In the genomic region with DNA sequence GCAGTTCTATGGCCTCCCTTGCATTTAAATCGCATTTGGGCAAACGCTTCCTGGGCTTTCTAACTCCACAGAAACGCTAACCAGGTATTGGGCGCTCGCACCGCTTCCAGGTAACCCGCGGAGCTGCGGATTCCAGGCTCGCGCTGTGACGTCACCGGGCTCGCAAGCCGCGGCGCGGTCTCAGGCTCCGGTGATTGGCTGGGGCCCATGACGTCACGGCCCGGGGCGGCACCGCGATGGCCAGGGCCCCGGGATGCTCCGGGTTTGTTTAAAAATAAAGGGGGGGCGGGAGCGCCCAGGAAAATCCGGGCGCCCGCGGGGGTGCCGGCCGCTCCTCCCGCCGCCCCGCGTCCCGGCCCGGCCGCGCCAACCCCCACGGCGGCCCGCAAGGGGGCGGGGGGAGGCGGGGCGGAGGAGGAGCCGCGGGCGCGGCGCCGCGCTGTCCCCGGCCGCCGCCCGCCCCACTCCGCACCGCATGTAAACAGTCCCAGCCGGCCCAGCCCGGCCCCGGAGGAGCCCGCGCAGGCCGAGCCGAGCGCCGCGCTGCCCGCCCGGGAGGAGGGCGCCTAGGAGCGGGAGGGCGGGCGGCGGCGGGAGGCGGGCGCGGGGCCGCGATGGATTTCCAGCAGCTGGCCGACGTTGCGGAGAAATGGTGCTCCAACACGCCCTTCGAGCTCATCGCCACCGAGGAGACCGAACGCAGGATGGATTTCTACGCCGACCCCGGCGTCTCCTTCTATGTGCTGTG, we compare ENCODE assay signal across 8 cellular contexts. TPM values are rescaled to one million over a fixed set of nuclear protein-coding genes. Genes with fewer than 3 reads are reported as not detected.
DNase-seq lines count a peak whose midpoint lies in the region; ATAC-seq and TF ChIP-seq lines count a peak whose summit lies in the region.

A gene (plus strand): TSS at position 464 of the 748 bp plus-strand sequence. CDS start 151 bp downstream, at position 615.

- ATAC-seq in HG02763 (IDR thresholded peaks at IDR 0.05; ENCODE audit: unreplicated experiment) = peak; percentile 84

- peak in 1 of 2 donors; percentile 30 for TF ChIP-seq EP300 in tibial nerve (IDR thresholded peaks at IDR 0.05)

- no peaks in the 10 kb centered on the region for H3K9me3 Mint-ChIP-seq in T-helper 1 cell treated with Interleukin-12 subunit alpha and Interleukin-12 subunit beta and Interleukin-4 antibody, amounts not matched to agents 30 μg/mL and 1 μg/mL, for 36 hours

- peak; percentile 71 to 76 for TF ChIP-seq POLR2A in tibial nerve (IDR thresholded peaks at IDR 0.05)

- H3K4me1 Mint-ChIP-seq in T-helper 1 cell treated with Interleukin-12 subunit alpha and Interleukin-12 subunit beta and Interleukin-4 antibody, amounts not matched to agents 30 μg/mL and 1 μg/mL, for 36 hours (ENCODE audit: low read depth) = peaks cover 6% of the 10 kb centered on the region

- TF ChIP-seq CTCF in GM12865 (IDR thresholded peaks at IDR 0.05; ENCODE audit: insufficient read depth, low read depth, low read length, missing control alignments) (no peak), left ventricle myocardium inferior (IDR thresholded peaks at IDR 0.05; ENCODE audit: borderline replicate concordance) (no peak), tibial nerve (IDR thresholded peaks at IDR 0.05) (peak in 2 of 5 experiments; percentile 19 to 53)

- H3K9me3 ChIP-seq in left ventricle myocardium inferior (replicated peaks) = no peaks in the 10 kb centered on the region
- no peaks in the 10 kb centered on the region for H3K9me3 ChIP-seq in tibial nerve

- no peaks in the 10 kb centered on the region for H3K36me3 ChIP-seq in left ventricle myocardium inferior
- no peaks in the 10 kb centered on the region for H3K36me3 ChIP-seq in tibial nerve

- intact Hi-C loops in left ventricle myocardium inferior (cut with micrococcal nuclease) = no loop called here
- intact Hi-C loops in posterior cingulate gyrus (cut with DNase I) = loop anchor here (5.0 kb wide), 1 partner anchor 107 kb away; a partner anchor contains a TSS

- H3K4me1 ChIP-seq in left ventricle myocardium inferior (peaks cover 41% of the 10 kb centered on the region), tibial nerve (peaks cover 0 to 42% (median 8%) of the 10 kb centered on the region in 4 donors)

- H3K36me3 Mint-ChIP-seq in T-helper 1 cell treated with Interleukin-12 subunit alpha and Interleukin-12 subunit beta and Interleukin-4 antibody, amounts not matched to agents 30 μg/mL and 1 μg/mL, for 36 hours (ENCODE audit: low read depth) = no peaks in the 10 kb centered on the region

- H3K27ac Mint-ChIP-seq in T-helper 1 cell treated with Interleukin-12 subunit alpha and Interleukin-12 subunit beta and Interleukin-4 antibody, amounts not matched to agents 30 μg/mL and 1 μg/mL, for 36 hours = peak within 1 kb of the TSS; percentile 76

- peak within 1 kb of the TSS; percentile 81 for H3K4me3 Mint-ChIP-seq in T-helper 1 cell treated with Interleukin-12 subunit alpha and Interleukin-12 subunit beta and Interleukin-4 antibody, amounts not matched to agents 30 μg/mL and 1 μg/mL, for 36 hours

- DNase-seq in GM12865 (ENCODE audit: low read depth) (peak; percentile 72), NCI-H1417 (lab: John Stamatoyannopoulos, UW) (peak; percentile 87 to 97 (median 95)), amniotic stem cell (lab: John Stamatoyannopoulos, UW) (peak; percentile 77), left ventricle myocardium inferior (peak; percentile 91), posterior cingulate gyrus (peak; percentile 79 to 99 (median 90)), tibial nerve (ENCODE audit: low spot score in 2 of 2) (peak; percentile 76 to 81)

- H3K27me3 ChIP-seq in left ventricle myocardium inferior (ENCODE audit: low read depth) = no peaks in the 10 kb centered on the region
- H3K27me3 ChIP-seq in tibial nerve = no peaks in the 10 kb centered on the region

- H3K27ac ChIP-seq in left ventricle myocardium inferior (replicated peaks) = peak within 1 kb of the TSS; percentile 96
- peak within 1 kb of the TSS; percentile 83 to 98 (median 94) for H3K27ac ChIP-seq in tibial nerve

- H3K4me3 ChIP-seq in GM12865 (ENCODE audit: low read depth, low read length) (peak within 1 kb of the TSS; percentile 56), left ventricle myocardium inferior (peak within 1 kb of the TSS; percentile 98), tibial nerve (peak within 1 kb of the TSS; percentile 78 to 94 (median 87))

- 1 to 3% methylated on average over 25 to 57 of the region's 98 CpGs for WGBS in tibial nerve, 2 donors

- peaks cover 37% of the 10 kb centered on the region for H3K27me3 Mint-ChIP-seq in T-helper 1 cell treated with Interleukin-12 subunit alpha and Interleukin-12 subunit beta and Interleukin-4 antibody, amounts not matched to agents 30 μg/mL and 1 μg/mL, for 36 hours (ENCODE audit: low read depth)

RNA-seq across cellular contexts. Expression of the gene that starts here (rescaled TPM):
- total RNA-seq in left ventricle myocardium inferior (21.3 TPM), tibial nerve (100 to 1,000 TPM; 156 to 246 (median 186) TPM)

Comparison
In these comparisons a context has a peak if more than half of its experiments do, and no peak if none do; other contexts are left out.
1. Peak in every context shown above with its lines: DNase-seq, ATAC-seq, H3K4me3 ChIP-seq and H3K27ac ChIP-seq.